ENCODE assay signal across 8 cellular contexts in the genomic region with DNA sequence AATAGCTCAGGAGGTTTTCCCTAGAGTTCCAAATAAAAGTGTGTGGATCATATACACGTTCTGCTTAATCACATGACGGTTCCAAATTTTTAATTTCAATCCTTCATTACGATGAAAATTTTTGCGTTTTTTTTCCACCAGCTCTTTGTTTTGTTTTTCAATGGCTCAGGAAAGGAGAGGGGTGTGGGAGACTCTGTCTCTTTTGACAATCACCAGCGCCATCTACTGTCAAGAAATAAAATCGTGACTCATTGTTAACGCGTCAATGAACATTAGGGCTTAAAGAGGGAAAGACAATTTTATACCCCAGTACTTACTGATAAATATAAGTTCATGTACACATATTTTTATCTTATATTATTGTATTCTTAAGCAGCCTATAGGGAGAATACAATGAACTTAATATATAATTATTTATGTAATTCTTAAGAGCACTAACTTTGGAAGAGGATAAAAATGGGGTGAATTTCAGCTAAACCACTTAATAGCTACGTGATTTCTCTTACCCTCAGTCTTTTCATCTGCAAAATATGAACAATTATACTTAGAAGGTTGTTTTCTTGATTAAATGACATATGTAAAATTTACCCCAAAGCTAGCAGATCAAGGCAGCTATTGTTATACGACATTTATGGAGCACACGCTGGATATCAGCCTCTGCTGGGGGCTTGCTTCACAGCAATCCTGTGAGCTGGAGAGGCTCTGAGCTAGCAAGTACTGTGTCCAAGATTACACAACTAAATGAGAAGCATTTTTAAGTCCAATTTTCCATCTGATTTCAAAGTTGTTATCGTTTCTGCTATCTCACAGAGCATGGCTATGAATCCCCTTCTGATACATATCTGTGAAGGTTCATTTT. TPM values are rescaled to one million over a fixed set of nuclear protein-coding genes. Genes with fewer than 3 reads are reported as not detected.
DNase-seq lines count a peak whose midpoint lies in the region; ATAC-seq and TF ChIP-seq lines count a peak whose summit lies in the region.

No MANE protein-coding gene starts in this region.

- H3K27me3 Mint-ChIP-seq in activated naive CD4-positive, alpha-beta T cell treated with anti-CD3 and anti-CD28 coated beads for 36 hours (ENCODE audit: low read depth), result peaks cover 15% of the 10 kb centered on the region

- H3K36me3 ChIP-seq in KMS-11 (ENCODE audit: insufficient read depth), result no peaks in the 10 kb centered on the region
- no peaks in the 10 kb centered on the region for H3K36me3 ChIP-seq in Peyer's patch
- no peaks in the 10 kb centered on the region for H3K36me3 ChIP-seq in lower lobe of right lung
- H3K36me3 ChIP-seq in vagina, result no peaks in the 10 kb centered on the region

- no peaks in the 10 kb centered on the region for H3K27me3 ChIP-seq in KMS-11 (ENCODE audit: insufficient read depth, low read depth)
- H3K27me3 ChIP-seq in Peyer's patch, result no peaks in the 10 kb centered on the region
- H3K27me3 ChIP-seq in lower lobe of right lung (ENCODE audit: low read depth), result no peaks in the 10 kb centered on the region
- H3K27me3 ChIP-seq in vagina, result no peaks in the 10 kb centered on the region

- H3K27ac ChIP-seq in KMS-11 (no peak overlapping the region), Peyer's patch (no peak overlapping the region), lower lobe of right lung (no peak overlapping the region), vagina (no peak overlapping the region)

- no peak overlapping the region for H3K4me3 Mint-ChIP-seq in activated naive CD4-positive, alpha-beta T cell treated with anti-CD3 and anti-CD28 coated beads for 36 hours

- peaks cover 7% of the 10 kb centered on the region for H3K4me1 Mint-ChIP-seq in activated naive CD4-positive, alpha-beta T cell treated with anti-CD3 and anti-CD28 coated beads for 36 hours (ENCODE audit: low read depth)

- no peaks in the 10 kb centered on the region for H3K4me1 ChIP-seq in KMS-11 (ENCODE audit: low read depth, poor library complexity, severe bottlenecking)
- H3K4me1 ChIP-seq in Peyer's patch, result no peaks in the 10 kb centered on the region
- H3K4me1 ChIP-seq in lower lobe of right lung, result no peaks in the 10 kb centered on the region
- no peaks in the 10 kb centered on the region for H3K4me1 ChIP-seq in vagina

- no peaks in the 10 kb centered on the region for H3K9me3 Mint-ChIP-seq in activated naive CD4-positive, alpha-beta T cell treated with anti-CD3 and anti-CD28 coated beads for 36 hours

- no peaks in the 10 kb centered on the region for H4K20me1 ChIP-seq in KMS-11 (ENCODE audit: insufficient read depth)

- no peak overlapping the region; the same call in 1 of the 2 replicates for H2AFZ ChIP-seq in KMS-11 (ENCODE audit: low read depth)

- H3K9me3 ChIP-seq in Peyer's patch, result no peaks in the 10 kb centered on the region
- H3K9me3 ChIP-seq in lower lobe of right lung, result no peaks in the 10 kb centered on the region
- H3K9me3 ChIP-seq in vagina, result no peaks in the 10 kb centered on the region

- peak; percentile 71 to 83 for ATAC-seq in lower lobe of right lung

- no peak for TF ChIP-seq POLR2A in Peyer's patch (IDR thresholded peaks at IDR 0.05)
- no peak for TF ChIP-seq POLR2A in vagina (IDR thresholded peaks at IDR 0.05)

- CTCF ChIA-PET in activated naive CD4-positive, alpha-beta T cell treated with anti-CD3 and anti-CD28 coated beads for 36 hours (lab: Charles Lee), result interaction anchor here (0.5 to 10.3 kb wide), 64 partner anchors 9 to 709 kb away, joined by 3 to 98 read pairs (median 5); no protein-coding TSS in a partner anchor

- H3K36me3 Mint-ChIP-seq in activated naive CD4-positive, alpha-beta T cell treated with anti-CD3 and anti-CD28 coated beads for 36 hours (ENCODE audit: low read depth), result no peaks in the 10 kb centered on the region

- no peak overlapping the region for H3K4me2 ChIP-seq in KMS-11

- intact Hi-C loops in activated naive CD4-positive, alpha-beta T cell treated with anti-CD3 and anti-CD28 coated beads for 36 hours (cut with micrococcal nuclease), result loop anchor here (1.0 to 2.0 kb wide), 9 partner anchors 26 to 1097 kb away; a partner anchor contains a TSS
- intact Hi-C loops in lower lobe of right lung (cut with DNase I), result no loop called here
- intact Hi-C loops in vagina (cut with DNase I), result loop anchor here (5.0 kb wide), 1 partner anchor 480 kb away; no protein-coding TSS in a partner anchor

- H3K4me3 ChIP-seq in KMS-11 (IDR thresholded peaks at IDR 0.05; ENCODE audit: insufficient read depth, low read depth, low read length) (no peak overlapping the region), Peyer's patch (no peak overlapping the region), lower lobe of right lung (no peak overlapping the region), vagina (no peak overlapping the region)

- no peaks in the 10 kb centered on the region for H3K79me2 ChIP-seq in KMS-11 (ENCODE audit: insufficient read depth, low read depth)

- H3K9ac ChIP-seq in KMS-11, result no peak overlapping the region

- no peak overlapping the region for H3K27ac Mint-ChIP-seq in activated naive CD4-positive, alpha-beta T cell treated with anti-CD3 and anti-CD28 coated beads for 36 hours

- TF ChIP-seq CTCF in KMS-11 (conservative IDR thresholded peaks at IDR 0.05; ENCODE audit: low read depth, low read length) (peak; percentile 87), Peyer's patch (IDR thresholded peaks at IDR 0.05) (peak; percentile 44 to 84 (median 77)), lower lobe of right lung (IDR thresholded peaks at IDR 0.05) (peak; percentile 75), vagina (IDR thresholded peaks at IDR 0.05) (peak; percentile 42 to 77 (median 59))

- peak; percentile 55 for DNase-seq in activated naive CD4-positive, alpha-beta T cell treated with anti-CD3 and anti-CD28 coated beads for 36 hours
- no peak for DNase-seq in activated naive CD4-positive, alpha-beta T cell treated with Interleukin-2 at 50 U/mL for 16 hours
- DNase-seq in Peyer's patch, result peak in 1 of 3 donors; percentile 58
- peak; percentile 83 for DNase-seq in dedifferentiated amniotic fluid mesenchymal stem cell (ENCODE audit: extremely low spot score)
- no peak for DNase-seq in lower lobe of right lung
- no peak for DNase-seq in vagina (ENCODE audit: extremely low spot score in 2 of 2)
- DNase-seq in stimulated activated CD4-positive, alpha-beta T cell treated with anti-CD3 and anti-CD28 coated beads, Interleukin-15, amount 100 ng/mL, for 24 hours, result no peak

RNA-seq across cellular contexts. Expression of a gene that starts 47.4 kb away (rescaled TPM):
- 1 to 10 TPM in 1 of 2 experiments, under 1 TPM in 1; 0.79 to 1.2 TPM for total RNA-seq in activated naive CD4-positive, alpha-beta T cell treated with anti-CD3 and anti-CD28 coated beads for 36 hours
- total RNA-seq in Peyer's patch (10 to 100 TPM; 13.2 to 39.0 (median 30.9) TPM), lower lobe of right lung (21.9 TPM), vagina (5.9 TPM)

Comparison
In these comparisons a context has a peak if more than half of its experiments do, and no peak if none do; other contexts are left out.
1. DNase-seq: peak in activated naive CD4-positive, alpha-beta T cell treated with anti-CD3 and anti-CD28 coated beads for 36 hours (single experiment) and dedifferentiated amniotic fluid mesenchymal stem cell (single experiment); none in activated naive CD4-positive, alpha-beta T cell treated with Interleukin-2 at 50 U/mL for 16 hours (single experiment), lower lobe of right lung (single experiment), vagina (0 of 2) and stimulated activated CD4-positive, alpha-beta T cell treated with anti-CD3 and anti-CD28 coated beads, Interleukin-15, amount 100 ng/mL, for 24 hours (single experiment).
2. Peak in every context shown above with its lines, with median percentiles within 50 percentile points of each other: CTCF ChIP-seq.